32 cellular contexts compared by ENCODE assay signal in genomic region chr12:83256581-83256980, GRCh38.
"Had no signal": no experiment of that assay in that cellular context is flagged by ENCODE, and none has a peak within 500 bp of the region (broad histone marks: within the 10 kb centered on the region; RNA-seq: fewer than 3 reads in every experiment).

No MANE protein-coding gene starts in this region.

- H3K4me3 ChIP-seq: ascending aorta, breast epithelium, cardiac muscle cell, colonic mucosa, esophagus squamous epithelium, gastroesophageal sphincter, heart right ventricle, hepatocyte had no signal

- FAIRE-seq: endometrium, endothelial cell of umbilical vein, TTC549 had no signal

- H3K4me3 Mint-ChIP-seq: activated CD4-positive, alpha-beta memory T cell treated with anti-CD3 and anti-CD28 coated beads for 36 hours; activated CD4-positive, alpha-beta T cell treated with anti-CD3 and anti-CD28 coated beads for 36 hours; activated CD4-positive, alpha-beta T cell treated with anti-CD3 and anti-CD28 coated beads, Interleukin-2, amount 10 ng/mL, durations not matched to agents 24 days and 14 days; activated naive CD8-positive, alpha-beta T cell treated with anti-CD3 and anti-CD28 coated beads, Interleukin-2, amount 10 ng/mL, durations not matched to agents 7 days and 5 days; activated T-cell treated with anti-CD3 and anti-CD28 coated beads, Interleukin-2, amount 50 U/mL, for 4 hours; activated T-helper 17 cell treated with anti-CD3 and anti-CD28 coated beads, Interleukin-2, amount 50 U/mL, for 72 hours; brain had no signal

- H2AFZ ChIP-seq: hepatocyte had no signal

- H3K27ac ChIP-seq: ascending aorta, breast epithelium, cardiac muscle cell, colonic mucosa, epithelial cell of prostate, esophagus squamous epithelium, gastroesophageal sphincter, heart right ventricle, hepatocyte, VCaP had no signal

- ATAC-seq: activated CD4-positive, alpha-beta T cell treated with anti-CD3 and anti-CD28 coated beads for 36 hours; activated naive CD4-positive, alpha-beta T cell treated with anti-CD3 and anti-CD28 coated beads, Interleukin-2, amount 50 U/mL, for 72 hours; activated T-cell treated with anti-CD3 and anti-CD28 coated beads, Interleukin-2, amount 50 U/mL, for 4 hours; activated T-helper 17 cell treated with anti-CD3 and anti-CD28 coated beads, Interleukin-2, amount 50 U/mL, for 72 hours; gastroesophageal sphincter; heart right ventricle had no signal

- DNase-seq: activated CD4-positive, alpha-beta memory T cell treated with anti-CD3 and anti-CD28 coated beads for 36 hours; activated CD4-positive, alpha-beta T cell treated with anti-CD3 and anti-CD28 coated beads for 36 hours; activated CD4-positive, alpha-beta T cell treated with anti-CD3 and anti-CD28 coated beads, Interleukin-2, amount 10 ng/mL, durations not matched to agents 24 days and 14 days; activated CD4-positive, CD25-positive, alpha-beta regulatory T cell; activated CD4-positive, CD25-positive, alpha-beta regulatory T cell treated with anti-CD3 and anti-CD28 coated beads, Interleukin-2, amount 50 U/mL, for 72 hours; activated CD8-positive, alpha-beta memory T cell treated with anti-CD3 and anti-CD28 coated beads for 24 hours; activated effector memory CD4-positive, alpha-beta T cell treated with Interleukin-2 at 50 U/mL for 16 hours; activated gamma-delta T cell treated with Interleukin-2 at 50 U/mL for 16 hours; activated naive CD4-positive, alpha-beta T cell treated with Interleukin-2 at 50 U/mL for 16 hours; activated naive CD8-positive, alpha-beta T cell treated with anti-CD3 and anti-CD28 coated beads, Interleukin-2, amount 10 ng/mL, durations not matched to agents 7 days and 5 days; activated T-cell treated with anti-CD3 and anti-CD28 coated beads, Interleukin-2, amount 50 U/mL, for 4 hours; central memory CD4-positive, alpha-beta T cell; cerebellar nuclear complex; colonic mucosa; effector CD8-positive, alpha-beta T cell; esophagus squamous epithelium; foreskin melanocyte; heart right ventricle; T-helper 2 cell had no signal

- H3K27ac Mint-ChIP-seq: activated CD4-positive, alpha-beta memory T cell treated with anti-CD3 and anti-CD28 coated beads for 36 hours; activated CD4-positive, alpha-beta T cell treated with anti-CD3 and anti-CD28 coated beads for 36 hours; activated CD4-positive, alpha-beta T cell treated with anti-CD3 and anti-CD28 coated beads, Interleukin-2, amount 10 ng/mL, durations not matched to agents 24 days and 14 days; activated naive CD4-positive, alpha-beta T cell treated with anti-CD3 and anti-CD28 coated beads, Interleukin-2, amount 50 U/mL, for 72 hours; activated naive CD8-positive, alpha-beta T cell treated with anti-CD3 and anti-CD28 coated beads, Interleukin-2, amount 10 ng/mL, durations not matched to agents 7 days and 5 days; activated T-helper 17 cell treated with anti-CD3 and anti-CD28 coated beads, Interleukin-2, amount 50 U/mL, for 72 hours had no signal

- H3K4me1 Mint-ChIP-seq: activated CD4-positive, alpha-beta T cell treated with anti-CD3 and anti-CD28 coated beads for 36 hours; activated CD4-positive, alpha-beta T cell treated with anti-CD3 and anti-CD28 coated beads, Interleukin-2, amount 10 ng/mL, durations not matched to agents 24 days and 14 days; activated naive CD8-positive, alpha-beta T cell treated with anti-CD3 and anti-CD28 coated beads, Interleukin-2, amount 10 ng/mL, durations not matched to agents 7 days and 5 days; activated T-helper 17 cell treated with anti-CD3 and anti-CD28 coated beads, Interleukin-2, amount 50 U/mL, for 72 hours; brain had no signal

- H3K9me3 Mint-ChIP-seq: activated CD4-positive, alpha-beta memory T cell treated with anti-CD3 and anti-CD28 coated beads for 36 hours; activated CD4-positive, alpha-beta T cell treated with anti-CD3 and anti-CD28 coated beads, Interleukin-2, amount 10 ng/mL, durations not matched to agents 24 days and 14 days; activated naive CD4-positive, alpha-beta T cell treated with anti-CD3 and anti-CD28 coated beads, Interleukin-2, amount 50 U/mL, for 72 hours; activated naive CD8-positive, alpha-beta T cell treated with anti-CD3 and anti-CD28 coated beads, Interleukin-2, amount 10 ng/mL, durations not matched to agents 7 days and 5 days; activated T-cell treated with anti-CD3 and anti-CD28 coated beads, Interleukin-2, amount 50 U/mL, for 4 hours; activated T-helper 17 cell treated with anti-CD3 and anti-CD28 coated beads, Interleukin-2, amount 50 U/mL, for 72 hours had no signal

- H3K36me3 ChIP-seq: ascending aorta, breast epithelium, cardiac muscle cell, colonic mucosa, esophagus squamous epithelium, gastroesophageal sphincter, heart right ventricle had no signal

- H3K79me2 ChIP-seq: hepatocyte had no signal

- H3K9me3 ChIP-seq: ascending aorta, colonic mucosa, esophagus squamous epithelium, gastroesophageal sphincter had no signal

- H3K36me3 Mint-ChIP-seq: activated CD4-positive, alpha-beta memory T cell treated with anti-CD3 and anti-CD28 coated beads for 36 hours; activated naive CD4-positive, alpha-beta T cell treated with anti-CD3 and anti-CD28 coated beads, Interleukin-2, amount 50 U/mL, for 72 hours; activated naive CD8-positive, alpha-beta T cell treated with anti-CD3 and anti-CD28 coated beads, Interleukin-2, amount 10 ng/mL, durations not matched to agents 7 days and 5 days; brain had no signal

- H3K27me3 ChIP-seq: ascending aorta, breast epithelium, cardiac muscle cell, colonic mucosa, esophagus squamous epithelium, gastroesophageal sphincter, heart right ventricle, hepatocyte had no signal

- H3K27me3 Mint-ChIP-seq: activated CD4-positive, alpha-beta memory T cell treated with anti-CD3 and anti-CD28 coated beads for 36 hours; activated CD4-positive, alpha-beta T cell treated with anti-CD3 and anti-CD28 coated beads for 36 hours; activated CD4-positive, alpha-beta T cell treated with anti-CD3 and anti-CD28 coated beads, Interleukin-2, amount 10 ng/mL, durations not matched to agents 24 days and 14 days; activated naive CD8-positive, alpha-beta T cell treated with anti-CD3 and anti-CD28 coated beads, Interleukin-2, amount 10 ng/mL, durations not matched to agents 7 days and 5 days; activated T-helper 17 cell treated with anti-CD3 and anti-CD28 coated beads, Interleukin-2, amount 50 U/mL, for 72 hours; brain had no signal

- H3K4me1 ChIP-seq: ascending aorta, breast epithelium, colonic mucosa, esophagus squamous epithelium, gastroesophageal sphincter, heart right ventricle had no signal

- H3K4me2 ChIP-seq: hepatocyte had no signal
